8 cellular contexts compared by ENCODE assay signal in genomic region chr10:87761892-87762291, GRCh38. TPM values are rescaled to one million over a fixed set of nuclear protein-coding genes. Genes with fewer than 3 reads are reported as not detected.
DNase-seq lines count a peak whose midpoint lies in the region; ATAC-seq, FAIRE-seq and TF ChIP-seq lines count a peak whose summit lies in the region.

No MANE protein-coding gene starts in this region.

- ATAC-seq in HG02885 (IDR thresholded peaks at IDR 0.05; ENCODE audit: poor library complexity, unreplicated experiment), result peak; percentile 64

- no peaks in the 10 kb centered on the region for H3K4me1 Mint-ChIP-seq in glutamatergic neuron (ENCODE audit: low read depth, unreplicated experiment)

- H3K36me3 Mint-ChIP-seq in glutamatergic neuron (ENCODE audit: unreplicated experiment), result no peaks in the 10 kb centered on the region

- H3K9me3 Mint-ChIP-seq in glutamatergic neuron (ENCODE audit: unreplicated experiment), result no peaks in the 10 kb centered on the region

- H3K27me3 Mint-ChIP-seq in glutamatergic neuron (ENCODE audit: unreplicated experiment), result no peaks in the 10 kb centered on the region

- H3K4me3 Mint-ChIP-seq in glutamatergic neuron (ENCODE audit: unreplicated experiment), result no peak overlapping the region

- TF ChIP-seq CTCF in glutamatergic neuron (IDR thresholded peaks at IDR 0.05; ENCODE audit: partially characterized antibody, unreplicated experiment), result no peak

- peak; percentile 68 for FAIRE-seq in GM18507 (lab: Jason Lieb, UNC)

- no peak overlapping the region for H3K27ac Mint-ChIP-seq in glutamatergic neuron (ENCODE audit: unreplicated experiment)

- peak; percentile 2 for DNase-seq in GM18507 (ENCODE audit: extremely low spot score, insufficient read length, low read depth)
- peak; percentile 68 for DNase-seq in activated CD4-positive, alpha-beta T cell treated with anti-CD3 and anti-CD28 coated beads for 48 hours
- DNase-seq in kidney tubule cell (ENCODE audit: low spot score), result peak; percentile 69
- DNase-seq in central memory CD4-positive, alpha-beta T cell, result no peak
- no peak for DNase-seq in glutamatergic neuron
- no peak for DNase-seq in anterior cingulate cortex (lab: John Stamatoyannopoulos, UW)
- DNase-seq in foreskin melanocyte, result no peak

RNA-seq across cellular contexts. Expression of gene ATAD1, which starts 56.1 kb away (rescaled TPM):
- 79.0 TPM for total RNA-seq in glutamatergic neuron (ENCODE audit: unreplicated experiment)

Comparison
In these comparisons a context has a peak if more than half of its experiments do, and no peak if none do; other contexts are left out.
1. DNase-seq: peak in GM18507 (single experiment), activated CD4-positive, alpha-beta T cell treated with anti-CD3 and anti-CD28 coated beads for 48 hours (single experiment) and kidney tubule cell (single experiment); none in central memory CD4-positive, alpha-beta T cell (single experiment), glutamatergic neuron (single experiment), anterior cingulate cortex (0 of 58) and foreskin melanocyte (single experiment).